ENCODE assay signal across 31 cellular contexts in the genomic region with DNA sequence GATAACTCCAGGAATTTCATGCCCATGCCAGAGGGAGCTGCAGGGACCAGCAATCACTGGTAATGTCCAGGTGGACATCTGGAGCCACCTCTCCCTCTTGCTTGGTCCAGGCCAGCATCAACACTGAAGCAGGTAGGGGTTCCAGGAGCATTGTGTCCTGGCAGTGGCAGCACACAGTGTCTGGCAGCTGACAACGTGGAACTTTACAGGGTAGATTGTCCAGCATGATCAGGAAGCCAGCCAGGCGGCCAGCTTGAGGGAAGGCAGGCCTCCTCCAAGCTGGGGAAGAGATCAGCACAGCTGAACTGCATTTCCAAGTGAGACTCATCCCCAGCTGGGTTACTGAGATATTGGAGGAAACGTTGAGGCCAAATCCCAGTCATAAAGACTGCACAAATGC.
"Had no signal": no experiment of that assay in that cellular context is flagged by ENCODE, and none has a peak within 500 bp of the region (broad histone marks: within the 10 kb centered on the region; RNA-seq: fewer than 3 reads in every experiment).

No MANE protein-coding gene starts in this region.

- H3K9me3 ChIP-seq: heart right ventricle, left lung, lower lobe of right lung, mucosa of descending colon, right atrium auricular region, stomach, testis, thyroid gland, transverse colon, upper lobe of right lung had no signal

- FAIRE-seq: keratinocyte, urothelium cell line had no signal

- DNase-seq: heart right ventricle; kidney glomerular epithelial cell; left cardiac atrium; left lung; lower lobe of right lung; mammary epithelial cell; mesendoderm; midbrain; mucosa of descending colon; naive thymus-derived CD4-positive, alpha-beta T cell; nucleus accumbens; stimulated activated CD4-positive, alpha-beta T cell treated with anti-CD3 and anti-CD28 coated beads, Interleukin-12 subunit alpha, Interleukin-12 subunit beta, amount 100 ng/mL, for 4 hours; stimulated activated CD4-positive, alpha-beta T cell treated with anti-CD3 and anti-CD28 coated beads, Interleukin-15, amount 100 ng/mL, for 24 hours; stimulated activated CD4-positive, alpha-beta T cell treated with anti-CD3 and anti-CD28 coated beads, Interleukin-2, amount 100 ng/mL, for 24 hours; stimulated activated CD4-positive, alpha-beta T cell treated with anti-CD3 and anti-CD28 coated beads, Interleukin-4, amount 100 ng/mL, for 1 hour; stimulated activated naive B cell treated with anti-CD40 and anti-IgM and Interleukin-4, amounts not matched to agents 10 μg/mL and 1 μg/mL and 100 μg/mL, for 72 hours; stimulated activated naive CD8-positive, alpha-beta T cell treated with anti-CD3 and anti-CD28 coated beads, Interleukin-15, Interleukin-2, amounts not matched to agents 100 U/mL and 50 U/mL, for 24 hours; stomach; testis; thyroid gland; transverse colon; upper lobe of right lung had no signal

- H3K4me1 Mint-ChIP-seq: stimulated activated naive B cell treated with anti-CD40 and anti-IgM and Interleukin-4, amounts not matched to agents 10 μg/mL and 1 μg/mL and 100 μg/mL, for 72 hours had no signal

- H3K4me3 Mint-ChIP-seq: naive thymus-derived CD4-positive, alpha-beta T cell; natural killer cell treated with Interleukin-12 subunit alpha and Interleukin-12 subunit beta and Interleukin-15 and Interleukin-18, amount 100 ng/mL, for 72 hours; stimulated activated naive B cell treated with anti-CD40 and anti-IgM and Interleukin-4, amounts not matched to agents 10 μg/mL and 1 μg/mL and 100 μg/mL, for 72 hours had no signal

- H3K27me3 ChIP-seq: heart right ventricle, hepatocyte, left lung, right atrium auricular region, stomach, testis, thyroid gland, transverse colon, upper lobe of right lung had no signal

- H3K27ac Mint-ChIP-seq: natural killer cell treated with Interleukin-12 subunit alpha and Interleukin-12 subunit beta and Interleukin-15 and Interleukin-18, amount 100 ng/mL, for 72 hours; progenitor cell of endocrine pancreas; stimulated activated naive B cell treated with anti-CD40 and anti-IgM and Interleukin-4, amounts not matched to agents 10 μg/mL and 1 μg/mL and 100 μg/mL, for 72 hours had no signal

- H2AFZ ChIP-seq: hepatocyte, parathyroid adenoma had no signal

- H3K9me3 Mint-ChIP-seq: natural killer cell treated with Interleukin-12 subunit alpha and Interleukin-12 subunit beta and Interleukin-15 and Interleukin-18, amount 100 ng/mL, for 72 hours; stimulated activated naive B cell treated with anti-CD40 and anti-IgM and Interleukin-4, amounts not matched to agents 10 μg/mL and 1 μg/mL and 100 μg/mL, for 72 hours had no signal

- ATAC-seq: left cardiac atrium; left lung; lower lobe of right lung; mucosa of descending colon; naive thymus-derived CD4-positive, alpha-beta T cell; sciatic nerve; stimulated activated naive B cell treated with anti-CD40 and anti-IgM and Interleukin-4, amounts not matched to agents 10 μg/mL and 1 μg/mL and 100 μg/mL, for 72 hours; stimulated activated naive CD8-positive, alpha-beta T cell treated with anti-CD3 and anti-CD28 coated beads, Interleukin-15, Interleukin-2, amounts not matched to agents 100 U/mL and 50 U/mL, for 24 hours; upper lobe of right lung had no signal

- H3K4me1 ChIP-seq: left lung, lower lobe of right lung, parathyroid adenoma, right atrium auricular region, stomach, testis, thyroid gland, transverse colon, upper lobe of right lung had no signal

- H3K4me2 ChIP-seq: hepatocyte had no signal

- H3K9ac ChIP-seq: parathyroid adenoma had no signal

- H3K27me3 Mint-ChIP-seq: naive thymus-derived CD4-positive, alpha-beta T cell; natural killer cell treated with Interleukin-12 subunit alpha and Interleukin-12 subunit beta and Interleukin-15 and Interleukin-18, amount 100 ng/mL, for 72 hours; progenitor cell of endocrine pancreas; stimulated activated naive B cell treated with anti-CD40 and anti-IgM and Interleukin-4, amounts not matched to agents 10 μg/mL and 1 μg/mL and 100 μg/mL, for 72 hours had no signal

- H3K27ac ChIP-seq: heart right ventricle, hepatocyte, left lung, lower lobe of right lung, parathyroid adenoma, right atrium auricular region, skin epidermis, stomach, testis, thyroid gland, transverse colon, upper lobe of right lung had no signal

- H3K4me3 ChIP-seq: heart right ventricle, hepatocyte, left lung, lower lobe of right lung, mucosa of descending colon, right atrium auricular region, skin epidermis, stomach, testis, thyroid gland, transverse colon, upper lobe of right lung had no signal
